ENCODE assay signal across 1 cellular context in genomic region chr17:50100921-50101345, GRCh38.
TF ChIP-seq lines count a peak whose summit lies in the region.

No MANE protein-coding gene starts in this region.

TF ChIP-seq in H1, 55 proteins besides CTCF, POLR2A, EP300 and RAD21:
- TF ChIP-seq YY1 (IDR thresholded peaks at IDR 0.05; ENCODE audit: low read depth, low read length) (no peak), ZNF274 (IDR thresholded peaks at IDR 0.05; ENCODE audit: borderline replicate concordance, extremely low read depth, low read length) (no peak), TCF12 (IDR thresholded peaks at IDR 0.05; ENCODE audit: low read depth, low read length) (no peak), CHD2 (IDR thresholded peaks at IDR 0.05; ENCODE audit: low read length) (no peak)
